ENCODE assay signal across 8 cellular contexts in the genomic region with DNA sequence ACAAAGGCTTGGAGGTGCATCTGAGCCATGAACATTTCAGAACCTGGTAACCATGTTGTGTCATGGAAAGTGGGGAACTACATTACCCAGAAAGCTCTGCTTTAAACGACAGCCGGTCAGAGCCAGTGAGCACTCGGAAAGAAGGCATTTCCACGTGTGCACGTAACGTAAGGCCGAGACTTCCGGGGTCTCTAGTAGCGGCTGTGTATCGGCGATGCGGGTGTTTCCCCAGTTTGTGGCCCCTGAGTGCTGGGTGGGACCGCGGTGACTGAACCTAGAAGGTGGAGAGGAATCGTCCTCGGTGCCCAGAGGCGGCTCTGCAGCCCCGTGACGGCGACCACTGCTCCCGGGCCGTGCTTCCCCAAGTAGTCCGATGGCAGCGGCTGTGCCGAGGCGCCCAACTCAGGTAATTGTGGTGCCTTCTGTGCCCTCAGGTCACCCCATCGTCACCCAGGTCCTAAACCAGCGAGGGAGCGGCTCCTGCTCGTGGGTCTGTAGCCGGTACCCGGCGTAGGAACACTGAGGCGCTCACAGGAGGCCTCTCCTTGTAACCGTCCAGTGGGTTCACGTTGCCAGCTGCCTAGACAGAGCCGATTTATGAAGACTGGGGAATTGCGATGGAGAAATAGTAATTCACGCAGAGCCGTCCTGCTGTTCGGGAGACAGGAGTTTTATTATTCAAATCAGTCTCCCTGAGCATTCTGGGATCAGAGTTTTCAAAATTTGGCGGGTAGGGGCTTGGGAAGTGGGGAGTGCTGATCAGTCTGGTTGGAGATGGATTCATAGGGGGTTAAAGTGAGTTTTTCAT. TPM values are rescaled to one million over a fixed set of nuclear protein-coding genes. Genes with fewer than 3 reads are reported as not detected.
DNase-seq lines count a peak whose midpoint lies in the region; ATAC-seq and TF ChIP-seq lines count a peak whose summit lies in the region.
"Not testable (repeated sequence)": the region's sequence is repeated elsewhere in the genome, so short reads cannot be mapped to it uniquely, and the experiment has no call there.

A gene (plus strand): TSS at position 194 of the 808 bp plus-strand sequence. CDS start 180 bp downstream, at position 374.

- peak within 1 kb of the TSS; percentile 80 to 90 (median 88) for H3K27ac ChIP-seq in BLaER1 treated with 17β-estradiol and CSF1 and Interleukin-3, amounts not matched to agents 10 nM and 100 nM

- peak within 1 kb of the TSS; percentile 67 to 92 (median 82) for H3K4me3 ChIP-seq in BLaER1 treated with 17β-estradiol and CSF1 and Interleukin-3, amounts not matched to agents 10 nM and 100 nM
- peak within 1 kb of the TSS; percentile 55 for H3K4me3 ChIP-seq in lower leg skin (ENCODE audit: low read depth, poor library complexity, severe bottlenecking)

- not testable (repeated sequence) for TF ChIP-seq POLR2A in lower leg skin (IDR thresholded peaks at IDR 0.05)

- H3K27me3 ChIP-seq in BLaER1 treated with 17β-estradiol and CSF1 and Interleukin-3, amounts not matched to agents 10 nM and 100 nM, result not testable (repeated sequence)

- H3K9me3 ChIP-seq in BLaER1 treated with 17β-estradiol and CSF1 and Interleukin-3, amounts not matched to agents 10 nM and 100 nM (replicated peaks in 1 of 11), result not testable (repeated sequence)

- H3K36me3 ChIP-seq in BLaER1 treated with 17β-estradiol and CSF1 and Interleukin-3, amounts not matched to agents 10 nM and 100 nM, result peaks cover 30 to 78% (median 53%) of the 10 kb centered on the region in 11 experiments

- DNase-seq in NCI-H748 treated with DMSO at 0.1 percent for 48 hours (lab: John Stamatoyannopoulos, UW), result peak; percentile 81
- DNase-seq in activated CD4-positive, alpha-beta T cell treated with anti-CD3 and anti-CD28 coated beads, Interleukin-2, amount 50 U/mL, for 48 hours, result peak; percentile 71 to 77
- DNase-seq in ecto neural progenitor cell (ENCODE audit: low spot score), result peak; percentile 71
- peak; percentile 61 to 88 for DNase-seq in lower leg skin (ENCODE audit: low spot score in 2 of 2)
- DNase-seq in stimulated activated CD4-positive, alpha-beta T cell treated with anti-CD3 and anti-CD28 coated beads, Interleukin-4, amount 100 ng/mL, for 24 hours, result peak; percentile 83

- TF ChIP-seq CTCF in lower leg skin (IDR thresholded peaks at IDR 0.05), result not testable (repeated sequence)

- peak within 1 kb of the TSS; percentile 87 to 96 (median 92) for H3K4me2 ChIP-seq in BLaER1 treated with 17β-estradiol and CSF1 and Interleukin-3, amounts not matched to agents 10 nM and 100 nM

- intact Hi-C loops in lower leg skin (cut with DNase I; ENCODE audit: low total_unique reads), result not testable (repeated sequence)

- peaks cover 14 to 35% (median 16%) of the 10 kb centered on the region in 10 experiments for H3K4me1 ChIP-seq in BLaER1 treated with 17β-estradiol and CSF1 and Interleukin-3, amounts not matched to agents 10 nM and 100 nM

- peak; percentile 91 for ATAC-seq in GM19328 (IDR thresholded peaks at IDR 0.05; ENCODE audit: unreplicated experiment)
- peak; percentile 97 for ATAC-seq in HG03520 (IDR thresholded peaks at IDR 0.05; ENCODE audit: unreplicated experiment)

- H4K20me1 ChIP-seq in BLaER1 treated with 17β-estradiol and CSF1 and Interleukin-3, amounts not matched to agents 10 nM and 100 nM, result peaks cover 16 to 83% (median 46%) of the 10 kb centered on the region in 11 experiments; a peak in 19 of 22 replicates

- peak within 1 kb of the TSS; percentile 87 to 96 (median 91) for H3K9ac ChIP-seq in BLaER1 treated with 17β-estradiol and CSF1 and Interleukin-3, amounts not matched to agents 10 nM and 100 nM

- WGBS in lower leg skin, 2 donors, result 0 to 1% methylated on average over 22 to 36 of the region's 42 CpGs

RNA-seq across cellular contexts. Expression of the gene that starts here (rescaled TPM):
- 10 to 100 TPM; 10.6 to 18.0 (median 17.2) TPM for total RNA-seq in lower leg skin

Comparison
In these comparisons a context has a peak if more than half of its experiments do, and no peak if none do; other contexts are left out.
1. Peak in every context shown above with its lines: DNase-seq, ATAC-seq, H3K4me3 ChIP-seq and H3K27ac ChIP-seq.